Comparison of ENCODE assay signal across 8 cellular contexts in genomic region chr15:90897131-90897655, GRCh38. TPM values are rescaled to one million over a fixed set of nuclear protein-coding genes. Genes with fewer than 3 reads are reported as not detected.
DNase-seq lines count a peak whose midpoint lies in the region; ATAC-seq, FAIRE-seq and TF ChIP-seq lines count a peak whose summit lies in the region.
"Not testable (repeated sequence)": the region's sequence is repeated elsewhere in the genome, so short reads cannot be mapped to it uniquely, and the experiment has no call there.

No MANE protein-coding gene starts in this region.

- not testable (repeated sequence) for H3K79me2 ChIP-seq in OCI-LY3 (ENCODE audit: low read length); GM12878 (ENCODE audit: control insufficient read depth, insufficient read depth, low read length)

- DNase-seq in GM10266 (ENCODE audit: extremely low spot score): peak; percentile 59
- peak; percentile 56 for DNase-seq in GM12878 (ENCODE audit: low read depth, low spot score)

- TF ChIP-seq POLR2A in GM12878 (IDR thresholded peaks at IDR 0.05; ENCODE audit: low read depth, low read length): not testable (repeated sequence)

- H2AFZ ChIP-seq in OCI-LY3 (ENCODE audit: low read depth, low read length): not testable (repeated sequence)
- H2AFZ ChIP-seq in GM12878 (ENCODE audit: control insufficient read depth, low read depth, low read length): peak overlapping the region; percentile 21

- peak overlapping the region; percentile 25 to 89 (median 69) for H3K27ac Mint-ChIP-seq in IgD-negative memory B cell
- H3K27ac Mint-ChIP-seq in stimulated activated naive CD8-positive, alpha-beta T cell treated with anti-CD3 and anti-CD28 coated beads, Interleukin-15, Interleukin-2, amounts not matched to agents 100 ng/mL and 50 ng/mL, for 24 hours: peak overlapping the region; percentile 11

- not testable (repeated sequence) for FAIRE-seq in GM12878 (lab: Jason Lieb, UNC)

- H3K36me3 Mint-ChIP-seq in IgD-negative memory B cell; stimulated activated naive CD8-positive, alpha-beta T cell treated with anti-CD3 and anti-CD28 coated beads, Interleukin-15, Interleukin-2, amounts not matched to agents 100 ng/mL and 50 ng/mL, for 24 hours (ENCODE audit: low read depth): not testable (repeated sequence)

- in situ Hi-C loops in GM12878 (cut with MboI): not testable (repeated sequence)

- BruUV-seq in GM12878 (replicated peaks; lab: Mats Ljungman, UMichigan): not testable (repeated sequence)

- peaks cover 22 to 34% (median 31%) of the 10 kb centered on the region in 3 donors for H3K4me1 Mint-ChIP-seq in IgD-negative memory B cell
- peaks cover 18% of the 10 kb centered on the region for H3K4me1 Mint-ChIP-seq in stimulated activated naive CD8-positive, alpha-beta T cell treated with anti-CD3 and anti-CD28 coated beads, Interleukin-15, Interleukin-2, amounts not matched to agents 100 ng/mL and 50 ng/mL, for 24 hours (ENCODE audit: low read depth)

- SMC1A ChIA-PET in GM12878 (lab: Charles Lee; ENCODE audit: uncharacterized antibody, unreplicated experiment): interaction anchor here (1.3 to 12.3 kb wide), 4 partner anchors 11 to 249 kb away, joined by 4 to 225 read pairs (median 14); partner anchors contain the start of genes HDDC3 and UNC45A

- H3K4me2 ChIP-seq in OCI-LY3 (ENCODE audit: low read length): peak overlapping the region; percentile 53
- H3K4me2 ChIP-seq in GM12878 (ENCODE audit: control insufficient read depth, insufficient read depth): peak overlapping the region; percentile 79; the same call in 1 of the 2 replicates

- not testable (repeated sequence) for H3K27ac ChIP-seq in OCI-LY3 (ENCODE audit: low read length)
- H3K27ac ChIP-seq in GM12878 (ENCODE audit: control insufficient read depth, insufficient read depth): peak overlapping the region; percentile 71

- WGBS in GM12878 (ENCODE audit: insufficient coverage, insufficient replicate concordance, low lambda C conversion rate, missing lambda C conversion rate): 20% methylated on average over 12 of the region's 14 CpGs

- H3K4me1 ChIP-seq in OCI-LY3 (ENCODE audit: low read length): peaks cover 28% of the 10 kb centered on the region
- peaks cover 25% of the 10 kb centered on the region for H3K4me1 ChIP-seq in GM12878 (ENCODE audit: control insufficient read depth, insufficient read depth, low read length)

- POLR2A ChIA-PET in GM12878 (lab: Charles Lee): interaction anchor here (0.6 to 5.4 kb wide), 6 partner anchors 29 to 1926 kb away, joined by 3 to 29 read pairs (median 5); partner anchors contain the start of genes HDDC3 and UNC45A

- not testable (repeated sequence) for H3K27me3 Mint-ChIP-seq in IgD-negative memory B cell; stimulated activated naive CD8-positive, alpha-beta T cell treated with anti-CD3 and anti-CD28 coated beads, Interleukin-15, Interleukin-2, amounts not matched to agents 100 ng/mL and 50 ng/mL, for 24 hours

- intact Hi-C loops in GM12878 (cut with micrococcal nuclease; ENCODE audit: unreplicated experiment): not testable (repeated sequence)

- RAD21 ChIA-PET in GM12878 (lab: Charles Lee; ENCODE audit: unreplicated experiment): interaction anchor here (1.1 to 5.0 kb wide), 6 partner anchors 11 to 578 kb away, joined by 3 to 58 read pairs (median 5); partner anchors contain the start of genes FES and HDDC3

- not testable (repeated sequence) for H3K4me3 ChIP-seq in OCI-LY3 (ENCODE audit: low read length); GM12878

- peak overlapping the region; percentile 34 to 83 (median 72) for H3K4me3 Mint-ChIP-seq in IgD-negative memory B cell
- not testable (repeated sequence) for H3K4me3 Mint-ChIP-seq in stimulated activated naive CD8-positive, alpha-beta T cell treated with anti-CD3 and anti-CD28 coated beads, Interleukin-15, Interleukin-2, amounts not matched to agents 100 ng/mL and 50 ng/mL, for 24 hours

- ATAC-seq in GM18868 (IDR thresholded peaks at IDR 0.05; ENCODE audit: unreplicated experiment) (peak; percentile 53), GM21423 (IDR thresholded peaks at IDR 0.05; ENCODE audit: unreplicated experiment) (peak; percentile 63), HG02885 (IDR thresholded peaks at IDR 0.05; ENCODE audit: poor library complexity, unreplicated experiment) (peak; percentile 62), GM12878 (peak; percentile 83)

- not testable (repeated sequence) for TF ChIP-seq CTCF in GM10266 (IDR thresholded peaks at IDR 0.05; ENCODE audit: control insufficient read depth, insufficient read depth, low read depth, missing control alignments); OCI-LY3 (IDR thresholded peaks at IDR 0.05; ENCODE audit: low read depth, low read length)
- peak in 1 of 3 experiments; percentile 29; a peak in 1 of 6 replicates for TF ChIP-seq CTCF in GM12878 (IDR thresholded peaks at IDR 0.05 in 2 of 3, conservative IDR thresholded peaks at IDR 0.05 in 1 of 3; ENCODE audit: control insufficient read depth in 2 of 3, extremely low read depth in 1 of 3, insufficient read depth in 1 of 3, low read depth in 3 of 3, low read length in 3 of 3)

- H3K9me3 ChIP-seq in OCI-LY3 (ENCODE audit: insufficient read depth, low read length); GM12878 (replicated peaks; ENCODE audit: control insufficient read depth, insufficient read depth, low read length): not testable (repeated sequence)

- H3K9ac ChIP-seq in OCI-LY3 (ENCODE audit: low read length); GM12878 (ENCODE audit: control insufficient read depth, insufficient read depth, low read length): not testable (repeated sequence)

- not testable (repeated sequence) for H3K9me3 Mint-ChIP-seq in IgD-negative memory B cell; stimulated activated naive CD8-positive, alpha-beta T cell treated with anti-CD3 and anti-CD28 coated beads, Interleukin-15, Interleukin-2, amounts not matched to agents 100 ng/mL and 50 ng/mL, for 24 hours

- not testable (repeated sequence) for H3K27me3 ChIP-seq in OCI-LY3 (ENCODE audit: low read depth, low read length); GM12878 (replicated peaks in 1 of 2; ENCODE audit: control insufficient read depth in 2 of 2, insufficient read depth in 2 of 2, low read length in 1 of 2)

- not testable (repeated sequence) for H4K20me1 ChIP-seq in OCI-LY3 (ENCODE audit: insufficient read depth, low read length); GM12878 (ENCODE audit: control insufficient read depth, insufficient read depth)

- TF ChIP-seq RAD21 in GM12878 (IDR thresholded peaks at IDR 0.05; ENCODE audit: insufficient read depth, low read depth, low read length): not testable (repeated sequence)

- H3K36me3 ChIP-seq in OCI-LY3 (replicated peaks; ENCODE audit: low read depth, low read length); GM12878 (ENCODE audit: control insufficient read depth in 2 of 2, insufficient read depth in 2 of 2, low read length in 1 of 2): not testable (repeated sequence)

- peak; percentile 88 to 94 for TF ChIP-seq EP300 in GM12878 (IDR thresholded peaks at IDR 0.05; ENCODE audit: borderline replicate concordance in 1 of 2, control insufficient read depth in 1 of 2, low read depth in 2 of 2, low read length in 2 of 2)

- CTCF ChIA-PET in GM12878 (lab: Yijun Ruan, JAX): interaction anchor here (0.6 to 15.1 kb wide), 4 partner anchors 11 to 129 kb away, joined by 3 to 480 read pairs (median 19); partner anchors contain the start of genes HDDC3 and UNC45A

RNA-seq across cellular contexts. Expression of gene MAN2A2, which starts 5.9 kb away (rescaled TPM):
- polyA plus RNA-seq in IgD-negative memory B cell (9.1 TPM), GM12878 (2011; rRNA removed) (19.4 and 38.9 TPM in 2 replicates), GM12878 (2014; fragmentation: Illumina TruSeq; extraction: Trizol) (26.9 and 47.8 TPM in 2 replicates), GM12878 (2014; fragmentation: Nextera tagmentation; extraction: Ambion mirVana) (1 to 10 TPM; 4.2 to 4.4 TPM), GM12878 (2014; rRNA removed) (66.4 and 71.1 TPM in 2 replicates), GM12878 (2016; fragmentation: Nextera tagmentation; extraction: Ambion mirVana) (10 to 100 TPM; 13.7 to 16.8 TPM)
- 183 and 231 TPM in 2 replicates for total RNA-seq in GM12878 (2013; cell fraction: nucleolus; rRNA removed)
- total RNA-seq in GM12878 (2014; rRNA removed) (25.4 and 29.5 TPM in 2 replicates), GM12878 (2014; rRNA removed; fragmentation: Illumina TruSeq; extraction: Trizol) (16.6 and 18.0 TPM in 2 replicates), GM12878 (2021) (62.4 and 79.4 TPM in 2 replicates)
- polyA plus RNA-seq in GM12878 (2011; ENCODE audit: low read depth): 21.4 TPM
- polyA plus RNA-seq in GM12878 (2011; cell fraction: cytosol; rRNA removed): 46.4 and 74.6 TPM in 2 replicates
- polyA plus RNA-seq in GM12878 (2011; cell fraction: nucleus; rRNA removed): 937 and 972 TPM in 2 replicates
- 39.6 and 54.1 TPM in 2 replicates for polyA plus RNA-seq in GM12878 (2012)
- 36.3 and 44.3 TPM in 2 replicates for polyA minus RNA-seq in GM12878 (2011; rRNA and poly(A)+ RNA removed)
- 8.0 and 15.0 TPM in 2 replicates for polyA minus RNA-seq in GM12878 (2011; cell fraction: cytosol; rRNA and poly(A)+ RNA removed)
- 124 and 200 TPM in 2 replicates for polyA minus RNA-seq in GM12878 (2011; cell fraction: nucleus; rRNA and poly(A)+ RNA removed)

RNA-seq across cellular contexts. Expression of gene FES, which starts 12.9 kb away (rescaled TPM):
- polyA plus RNA-seq in IgD-negative memory B cell (7.7 TPM), GM12878 (2011; rRNA removed) (0.07 and 0.09 TPM in 2 replicates), GM12878 (2014; fragmentation: Illumina TruSeq; extraction: Trizol) (0.60 and 3.8 TPM in 2 replicates), GM12878 (2014; fragmentation: Nextera tagmentation; extraction: Ambion mirVana) (1 to 10 TPM in 1 of 2 experiments, under 1 TPM in 1; 0.56 to 1.0 TPM), GM12878 (2014; rRNA removed) (14.6 and 20.6 TPM in 2 replicates), GM12878 (2016; fragmentation: Nextera tagmentation; extraction: Ambion mirVana) (10 to 100 TPM; 12.7 to 16.1 TPM)
- total RNA-seq in GM12878 (2013; cell fraction: nucleolus; rRNA removed): 21.3 and 22.9 TPM in 2 replicates
- total RNA-seq in GM12878 (2014; rRNA removed) (19.5 and 21.7 TPM in 2 replicates), GM12878 (2014; rRNA removed; fragmentation: Illumina TruSeq; extraction: Trizol) (6.1 and 7.0 TPM in 2 replicates), GM12878 (2021) (17.7 and 23.9 TPM in 2 replicates)
- polyA plus RNA-seq in GM12878 (2011; ENCODE audit: low read depth): 2.3 TPM
- polyA plus RNA-seq in GM12878 (2011; cell fraction: cytosol; rRNA removed): 0.12 and 0.13 TPM in 2 replicates
- 0.28 and 0.34 TPM in 2 replicates for polyA plus RNA-seq in GM12878 (2011; cell fraction: nucleus; rRNA removed)
- polyA plus RNA-seq in GM12878 (2012): 6.4 and 6.7 TPM in 2 replicates
- 0.10 TPM in 1 of 2 replicates, not detected in the other for polyA minus RNA-seq in GM12878 (2011; rRNA and poly(A)+ RNA removed)
- 0.83 TPM in 1 of 2 replicates, not detected in the other for polyA minus RNA-seq in GM12878 (2011; cell fraction: cytosol; rRNA and poly(A)+ RNA removed)
- polyA minus RNA-seq in GM12878 (2011; cell fraction: nucleus; rRNA and poly(A)+ RNA removed): 0.73 and 0.96 TPM in 2 replicates

RNA-seq across cellular contexts. Expression of gene FURIN, which starts 28.8 kb away (rescaled TPM):
- 9.7 TPM for polyA plus RNA-seq in IgD-negative memory B cell
- total RNA-seq in GM12878 (2013; cell fraction: nucleolus; rRNA removed): 47.7 and 63.7 TPM in 2 replicates
- 20.8 and 24.5 TPM in 2 replicates for total RNA-seq in GM12878 (2014; rRNA removed)
- 9.9 and 11.2 TPM in 2 replicates for total RNA-seq in GM12878 (2014; rRNA removed; fragmentation: Illumina TruSeq; extraction: Trizol)
- total RNA-seq in GM12878 (2021): 36.9 and 39.9 TPM in 2 replicates
- polyA plus RNA-seq in GM12878 (2011; ENCODE audit: low read depth): 10.8 TPM
- polyA plus RNA-seq in GM12878 (2011; rRNA removed): 1.9 and 5.6 TPM in 2 replicates
- polyA plus RNA-seq in GM12878 (2011; cell fraction: cytosol; rRNA removed): 8.3 and 8.8 TPM in 2 replicates
- polyA plus RNA-seq in GM12878 (2011; cell fraction: nucleus; rRNA removed): 11.4 and 16.8 TPM in 2 replicates
- 21.1 and 27.0 TPM in 2 replicates for polyA plus RNA-seq in GM12878 (2012)
- polyA plus RNA-seq in GM12878 (2014; fragmentation: Illumina TruSeq; extraction: Trizol): 3.3 and 10.1 TPM in 2 replicates
- polyA plus RNA-seq in GM12878 (2014; fragmentation: Nextera tagmentation; extraction: Ambion mirVana): 1 to 10 TPM in 1 of 2 experiments, under 1 TPM in 1; 0.47 to 1.3 TPM
- polyA plus RNA-seq in GM12878 (2014; rRNA removed): 23.2 and 26.3 TPM in 2 replicates
- polyA plus RNA-seq in GM12878 (2016; fragmentation: Nextera tagmentation; extraction: Ambion mirVana): 1 to 10 TPM; 5.6 to 5.9 TPM
- 7.2 and 13.4 TPM in 2 replicates for polyA minus RNA-seq in GM12878 (2011; rRNA and poly(A)+ RNA removed)
- 5.5 and 10.8 TPM in 2 replicates for polyA minus RNA-seq in GM12878 (2011; cell fraction: cytosol; rRNA and poly(A)+ RNA removed)
- polyA minus RNA-seq in GM12878 (2011; cell fraction: nucleus; rRNA and poly(A)+ RNA removed): 5.2 and 5.9 TPM in 2 replicates

RNA-seq across cellular contexts. Expression of gene HDDC3, which starts 35.2 kb away (rescaled TPM):
- 29.4 TPM for polyA plus RNA-seq in IgD-negative memory B cell
- 34.1 and 48.7 TPM in 2 replicates for total RNA-seq in GM12878 (2013; cell fraction: nucleolus; rRNA removed)
- total RNA-seq in GM12878 (2014; rRNA removed): 25.7 and 27.7 TPM in 2 replicates
- 19.9 and 21.0 TPM in 2 replicates for total RNA-seq in GM12878 (2014; rRNA removed; fragmentation: Illumina TruSeq; extraction: Trizol)
- total RNA-seq in GM12878 (2021): 20.3 and 24.6 TPM in 2 replicates
- polyA plus RNA-seq in GM12878 (2011; ENCODE audit: low read depth): 8.8 TPM
- 15.2 and 19.3 TPM in 2 replicates for polyA plus RNA-seq in GM12878 (2011; rRNA removed)
- polyA plus RNA-seq in GM12878 (2011; cell fraction: cytosol; rRNA removed): 24.1 and 26.6 TPM in 2 replicates
- 18.4 and 21.1 TPM in 2 replicates for polyA plus RNA-seq in GM12878 (2011; cell fraction: nucleus; rRNA removed)
- polyA plus RNA-seq in GM12878 (2012): 11.5 and 16.8 TPM in 2 replicates
- polyA plus RNA-seq in GM12878 (2014; fragmentation: Illumina TruSeq; extraction: Trizol): 22.2 and 25.7 TPM in 2 replicates
- polyA plus RNA-seq in GM12878 (2014; fragmentation: Nextera tagmentation; extraction: Ambion mirVana): 1 to 10 TPM; 5.6 to 9.0 TPM
- 30.4 and 32.2 TPM in 2 replicates for polyA plus RNA-seq in GM12878 (2014; rRNA removed)
- 10 to 100 TPM; 35.9 to 39.5 TPM for polyA plus RNA-seq in GM12878 (2016; fragmentation: Nextera tagmentation; extraction: Ambion mirVana)
- polyA minus RNA-seq in GM12878 (2011; rRNA and poly(A)+ RNA removed): 22.6 and 28.6 TPM in 2 replicates
- 5.5 and 6.2 TPM in 2 replicates for polyA minus RNA-seq in GM12878 (2011; cell fraction: cytosol; rRNA and poly(A)+ RNA removed)
- polyA minus RNA-seq in GM12878 (2011; cell fraction: nucleus; rRNA and poly(A)+ RNA removed): 24.1 and 39.4 TPM in 2 replicates

RNA-seq across cellular contexts. Expression of gene UNC45A, which starts 37.9 kb away (rescaled TPM):
- polyA plus RNA-seq in IgD-negative memory B cell (65.3 TPM), GM12878 (2011; rRNA removed) (24.2 and 40.5 TPM in 2 replicates), GM12878 (2014; fragmentation: Illumina TruSeq; extraction: Trizol) (12.6 and 22.1 TPM in 2 replicates), GM12878 (2014; fragmentation: Nextera tagmentation; extraction: Ambion mirVana) (10 to 100 TPM; 10.3 to 19.8 TPM), GM12878 (2014; rRNA removed) (44.5 and 48.8 TPM in 2 replicates), GM12878 (2016; fragmentation: Nextera tagmentation; extraction: Ambion mirVana) (10 to 100 TPM; 56.6 to 57.8 TPM)
- total RNA-seq in GM12878 (2013; cell fraction: nucleolus; rRNA removed): 81.1 and 96.0 TPM in 2 replicates
- total RNA-seq in GM12878 (2014; rRNA removed) (31.6 and 40.4 TPM in 2 replicates), GM12878 (2014; rRNA removed; fragmentation: Illumina TruSeq; extraction: Trizol) (21.3 TPM in 2 replicates), GM12878 (2021) (56.3 and 58.9 TPM in 2 replicates)
- polyA plus RNA-seq in GM12878 (2011; ENCODE audit: low read depth): 23.7 TPM
- 45.4 and 64.5 TPM in 2 replicates for polyA plus RNA-seq in GM12878 (2011; cell fraction: cytosol; rRNA removed)
- 188 and 193 TPM in 2 replicates for polyA plus RNA-seq in GM12878 (2011; cell fraction: nucleus; rRNA removed)
- 43.0 and 46.7 TPM in 2 replicates for polyA plus RNA-seq in GM12878 (2012)
- 53.8 and 78.0 TPM in 2 replicates for polyA minus RNA-seq in GM12878 (2011; rRNA and poly(A)+ RNA removed)
- 17.4 and 27.0 TPM in 2 replicates for polyA minus RNA-seq in GM12878 (2011; cell fraction: cytosol; rRNA and poly(A)+ RNA removed)
- polyA minus RNA-seq in GM12878 (2011; cell fraction: nucleus; rRNA and poly(A)+ RNA removed): 46.8 and 70.7 TPM in 2 replicates
